15 cellular contexts compared by ENCODE assay signal in genomic region chr6:106122306-106122940, GRCh38. TPM values are rescaled to one million over a fixed set of nuclear protein-coding genes. Genes with fewer than 3 reads are reported as not detected.
DNase-seq lines count a peak whose midpoint lies in the region; ATAC-seq, FAIRE-seq and TF ChIP-seq lines count a peak whose summit lies in the region.
"Had no signal": no experiment of that assay in that cellular context is flagged by ENCODE, and none has a peak within 500 bp of the region (broad histone marks: within the 10 kb centered on the region; RNA-seq: fewer than 3 reads in every experiment).

No MANE protein-coding gene starts in this region.

- POLR2A ChIA-PET in HEK293 (lab: Yijun Ruan, JAX): no interaction called here
- POLR2A ChIA-PET in K562 (lab: Yijun Ruan, JAX): interaction anchor here (0.6 to 0.9 kb wide), 2 partner anchors 12 to 345 kb away, joined by 3 read pairs; no protein-coding TSS in a partner anchor
- POLR2A ChIA-PET in activated CD4-positive, alpha-beta T cell treated with anti-CD3 and anti-CD28 coated beads for 36 hours (lab: Charles Lee): no interaction called here

- no peak for ATAC-seq in K562
- ATAC-seq in GM19467 (IDR thresholded peaks at IDR 0.05; ENCODE audit: unreplicated experiment): no peak
- no peak for ATAC-seq in activated CD4-positive, alpha-beta T cell treated with anti-CD3 and anti-CD28 coated beads for 36 hours
- ATAC-seq: GM23338, HepG2 had no signal

- peaks cover 72 to 83% (median 79%) of the 10 kb centered on the region in 10 experiments for H3K4me1 ChIP-seq in BLaER1 treated with 17β-estradiol and CSF1 and Interleukin-3, amounts not matched to agents 10 nM and 100 nM
- H3K4me1 ChIP-seq in HEK293 (ENCODE audit: control insufficient read depth, insufficient read depth, low read length): no peaks in the 10 kb centered on the region
- peaks cover 16 to 25% of the 10 kb centered on the region in 2 experiments; a peak in 4 of 5 replicates for H3K4me1 ChIP-seq in K562 (replicated peaks in 1 of 2; ENCODE audit: control insufficient read depth in 2 of 2, insufficient read depth in 2 of 2, low read length in 2 of 2)

- no peak for TF ChIP-seq POLR2A in K562 (conservative IDR thresholded peaks at IDR 0.05)

- TF ChIP-seq CTCF in HEK293 (tag by site-specific recombination; IDR thresholded peaks at IDR 0.05): no peak
- no peak for TF ChIP-seq CTCF in K562 (IDR thresholded peaks at IDR 0.05 in 2 of 3, conservative IDR thresholded peaks at IDR 0.05 in 1 of 3; ENCODE audit: insufficient read depth in 2 of 3, low read depth in 1 of 3, low read length in 3 of 3)

- H3K4me1 Mint-ChIP-seq in activated CD4-positive, alpha-beta T cell treated with anti-CD3 and anti-CD28 coated beads for 36 hours: peaks cover 62% of the 10 kb centered on the region

- CTCF ChIA-PET in HEK293 (lab: Yijun Ruan, JAX) (no interaction called here), K562 (lab: Yijun Ruan, JAX; ENCODE audit: low intra/inter-chr PET ratio) (no interaction called here)
- CTCF ChIA-PET in activated CD4-positive, alpha-beta T cell treated with anti-CD3 and anti-CD28 coated beads for 36 hours (lab: Charles Lee): interaction anchor here (0.6 to 1.7 kb wide), 3 partner anchors 41 to 105 kb away, joined by 3 to 6 read pairs (median 3); no protein-coding TSS in a partner anchor

- H4K20me1 ChIP-seq in BLaER1 treated with 17β-estradiol and CSF1 and Interleukin-3, amounts not matched to agents 10 nM and 100 nM: no peaks in the 10 kb centered on the region
- no peaks in the 10 kb centered on the region for H4K20me1 ChIP-seq in K562 (replicated peaks; ENCODE audit: control insufficient read depth, insufficient read depth, low read length)

- no TSS peak for BruUV-seq in K562 (replicated peaks; lab: Mats Ljungman, UMichigan)

- no peaks in the 10 kb centered on the region for H3K36me3 ChIP-seq in BLaER1 treated with 17β-estradiol and CSF1 and Interleukin-3, amounts not matched to agents 10 nM and 100 nM
- H3K36me3 ChIP-seq in HEK293 (ENCODE audit: control insufficient read depth in 2 of 2, insufficient read depth in 1 of 2, low read length in 2 of 2): no peaks in the 10 kb centered on the region
- H3K36me3 ChIP-seq in K562 (ENCODE audit: control insufficient read depth, insufficient read depth, low read length): no peaks in the 10 kb centered on the region
- H3K36me3 ChIP-seq: MG63 had no signal

- no peak for TF ChIP-seq EP300 in K562 (IDR thresholded peaks at IDR 0.05; ENCODE audit: low read length)

- H2AFZ ChIP-seq in K562 (ENCODE audit: low read depth, low read length): peak overlapping the region; percentile 56; the same call in 1 of the 2 replicates
- H2AFZ ChIP-seq: GM23338, PC-9 had no signal

- FAIRE-seq in K562 (lab: Jason Lieb, UNC): no peak
- FAIRE-seq: HepG2 had no signal

- peak overlapping the region in 6 of 11 experiments; percentile 3 to 85 (median 68); a peak in 8 of 22 replicates for H3K27ac ChIP-seq in BLaER1 treated with 17β-estradiol and CSF1 and Interleukin-3, amounts not matched to agents 10 nM and 100 nM
- H3K27ac ChIP-seq in HEK293 (ENCODE audit: extremely low read depth, low read depth, low read length) (no peak overlapping the region), K562 (ENCODE audit: extremely low read depth, low read depth, low read length) (no peak overlapping the region)
- H3K27ac ChIP-seq: PC-9 had no signal

- no peaks in the 10 kb centered on the region for H3K9me1 ChIP-seq in K562 (ENCODE audit: control insufficient read depth, insufficient read depth, low read length)

- DNase-seq in NCI-H2107 treated with DMSO at 0.1 percent for 48 hours (lab: John Stamatoyannopoulos, UW; ENCODE audit: unreplicated experiment) (peak; percentile 30), K562 (ENCODE audit: extremely low read depth in 1 of 4, low spot score in 3 of 4) (no peak), cardiac septum (ENCODE audit: low spot score) (no peak)
- no peak for DNase-seq in activated CD4-positive, alpha-beta T cell treated with anti-CD3 and anti-CD28 coated beads for 36 hours
- DNase-seq: MG63, NCI-H1092 treated with DMSO at 0.1 percent for 48 hours, NCI-H1694 treated with DMSO at 0.1 percent for 48 hours, NCI-H526 treated with DMSO at 0.1 percent for 48 hours, SW 1271 had no signal

- no peak overlapping the region for H3K9ac ChIP-seq in BLaER1 treated with 17β-estradiol and CSF1 and Interleukin-3, amounts not matched to agents 10 nM and 100 nM
- H3K9ac ChIP-seq in K562 (ENCODE audit: insufficient read depth in 1 of 2, low read depth in 2 of 2, low read length in 2 of 2): no peak overlapping the region

- H3K9me3 Mint-ChIP-seq in activated CD4-positive, alpha-beta T cell treated with anti-CD3 and anti-CD28 coated beads for 36 hours (ENCODE audit: low read depth): no peaks in the 10 kb centered on the region
- H3K9me3 Mint-ChIP-seq: GM23338 had no signal

- no peaks in the 10 kb centered on the region for H3K79me2 ChIP-seq in K562 (ENCODE audit: control insufficient read depth, insufficient read depth, low read length)

- H3K27me3 Mint-ChIP-seq in activated CD4-positive, alpha-beta T cell treated with anti-CD3 and anti-CD28 coated beads for 36 hours: peaks cover 12% of the 10 kb centered on the region

- H3K27ac Mint-ChIP-seq in activated CD4-positive, alpha-beta T cell treated with anti-CD3 and anti-CD28 coated beads for 36 hours: no peak overlapping the region
- H3K27ac Mint-ChIP-seq: GM23338 had no signal

- H3K27me3 ChIP-seq in BLaER1 treated with 17β-estradiol and CSF1 and Interleukin-3, amounts not matched to agents 10 nM and 100 nM: no peaks in the 10 kb centered on the region
- H3K27me3 ChIP-seq in K562 (ENCODE audit: control insufficient read depth in 2 of 2, insufficient read depth in 2 of 2, low read length in 2 of 2): no peaks in the 10 kb centered on the region
- H3K27me3 ChIP-seq: MG63 had no signal

- TF ChIP-seq RAD21 in K562 (CRISPR knock-in tag; conservative IDR thresholded peaks at IDR 0.05 in 1 of 2, IDR thresholded peaks at IDR 0.05 in 1 of 2): no peak

- no peak overlapping the region for H3K4me3 ChIP-seq in BLaER1 treated with 17β-estradiol and CSF1 and Interleukin-3, amounts not matched to agents 10 nM and 100 nM
- no peak overlapping the region for H3K4me3 ChIP-seq in HEK293 (ENCODE audit: low read depth, low read length)
- H3K4me3 ChIP-seq in K562: no peak overlapping the region
- H3K4me3 ChIP-seq: GM23338, MG63, PC-9 had no signal

- 37% methylated on average over 6 of the region's 7 CpGs for WGBS in K562 (ENCODE audit: insufficient coverage, low coverage, missing lambda C conversion rate)

- no peak overlapping the region for H3K4me3 Mint-ChIP-seq in activated CD4-positive, alpha-beta T cell treated with anti-CD3 and anti-CD28 coated beads for 36 hours
- H3K4me3 Mint-ChIP-seq: GM23338 had no signal

- in situ Hi-C loops in K562 (cut with MboI): no loop called here

- intact Hi-C loops in K562 (cut with micrococcal nuclease) (no loop called here), cardiac septum (cut with DNase I) (no loop called here)
- intact Hi-C loops in activated CD4-positive, alpha-beta T cell treated with anti-CD3 and anti-CD28 coated beads for 36 hours (cut with DNase I, micrococcal nuclease): no loop called here

- no peaks in the 10 kb centered on the region; a peak in 1 of 22 replicates for H3K9me3 ChIP-seq in BLaER1 treated with 17β-estradiol and CSF1 and Interleukin-3, amounts not matched to agents 10 nM and 100 nM (replicated peaks in 1 of 11)
- H3K9me3 ChIP-seq in HEK293 (ENCODE audit: control insufficient read depth, insufficient read depth, low read depth, low read length) (no peaks in the 10 kb centered on the region), K562 (replicated peaks; ENCODE audit: control insufficient read depth, insufficient read depth, low read depth, low read length) (no peaks in the 10 kb centered on the region)
- H3K9me3 ChIP-seq: MG63 had no signal

- H3K36me3 Mint-ChIP-seq in activated CD4-positive, alpha-beta T cell treated with anti-CD3 and anti-CD28 coated beads for 36 hours (ENCODE audit: low read depth): no peaks in the 10 kb centered on the region

- H3K4me2 ChIP-seq in BLaER1 treated with 17β-estradiol and CSF1 and Interleukin-3, amounts not matched to agents 10 nM and 100 nM: peak overlapping the region in 10 of 11 experiments; percentile 26 to 96 (median 85); a peak in 16 of 22 replicates
- no peak overlapping the region for H3K4me2 ChIP-seq in K562 (ENCODE audit: insufficient read depth, low read length)
- H3K4me2 ChIP-seq: GM23338, PC-9 had no signal

TF ChIP-seq in HEK293, 187 proteins besides CTCF, POLR2A, EP300 and RAD21 (continues in another document):
- peak; percentile 57; the same call in 1 of the 2 replicates for TF ChIP-seq ZBTB20 (tag by site-specific recombination; IDR thresholded peaks at IDR 0.05)
- TF ChIP-seq WT1 (tag by site-specific recombination; IDR thresholded peaks at IDR 0.05): 0 out of 2 replicates have a peak, but pooled peaks have one; percentile 20
- TF ChIP-seq FEZF1 (tag by site-specific recombination; IDR thresholded peaks at IDR 0.05): peak; percentile 24; the same call in 1 of the 2 replicates

TF ChIP-seq in K562, 482 proteins besides CTCF, POLR2A, EP300 and RAD21 (continues in another document):
- peak; percentile 41; the same call in 1 of the 2 replicates for TF ChIP-seq NFE2 (IDR thresholded peaks at IDR 0.05; ENCODE audit: low read depth)
- 0 out of 2 replicates have a peak, but pooled peaks have one; percentile 15 for TF ChIP-seq MAFG (tag; conservative IDR thresholded peaks at IDR 0.05)
- TF ChIP-seq GTF2A2 (tag; IDR thresholded peaks at IDR 0.05): no peak

RNA-seq across cellular contexts. Expression of gene PRDM1, which starts 36.3 kb away (rescaled TPM):
- 1.9 and 4.4 TPM in 2 replicates for total RNA-seq in K562 (2011; cell fraction: chromatin; rRNA removed; ENCODE audit: low replicate concordance)
- 1.1 and 1.3 TPM in 2 replicates for total RNA-seq in K562 (2011; cell fraction: nucleolus; rRNA removed)
- total RNA-seq in K562 (2011; cell fraction: nucleoplasm; rRNA removed): 0.95 and 1.1 TPM in 2 replicates
- 0.27 and 0.29 TPM in 2 replicates for total RNA-seq in K562 (2014; rRNA removed)
- total RNA-seq in K562 (2014; rRNA removed; fragmentation: Illumina TruSeq; extraction: Trizol): 0.40 and 0.61 TPM in 2 replicates
- 0.19 and 0.47 TPM in 2 replicates for total RNA-seq in K562 (2015; rRNA removed; fragmentation: Illumina TruSeq; extraction: Trizol)
- 0.67 and 0.86 TPM in 2 replicates for total RNA-seq in K562 (2021)
- 0.18 and 0.21 TPM in 2 replicates for polyA plus RNA-seq in K562 (2011; rRNA removed)
- 0.07 and 0.36 TPM in 2 replicates for polyA plus RNA-seq in K562 (2011; cell fraction: cytosol; rRNA removed)
- polyA plus RNA-seq in K562 (2011; cell fraction: nucleus; rRNA removed): 0.11 and 1.1 TPM in 2 replicates
- polyA plus RNA-seq in K562 (2012): 0.89 and 1.1 TPM in 2 replicates
- polyA plus RNA-seq in K562 (2014; fragmentation: Illumina TruSeq; extraction: Trizol): 0.89 and 1.4 TPM in 2 replicates
- under 1 TPM; 0.20 to 0.21 TPM for polyA plus RNA-seq in K562 (2014; fragmentation: Nextera tagmentation; extraction: Ambion mirVana)
- 0.09 and 0.13 TPM in 2 replicates for polyA plus RNA-seq in K562 (2014; rRNA removed)
- polyA minus RNA-seq in K562 (2011; rRNA and poly(A)+ RNA removed): 0.18 and 0.98 TPM in 2 replicates
- 1.1 and 1.6 TPM in 2 replicates for polyA minus RNA-seq in K562 (2011; cell fraction: cytosol; rRNA and poly(A)+ RNA removed)
- 0.94 and 1.00 TPM in 2 replicates for polyA minus RNA-seq in K562 (2011; cell fraction: nucleus; rRNA and poly(A)+ RNA removed)
- 10 to 100 TPM; 20.1 to 35.6 TPM for total RNA-seq in activated CD4-positive, alpha-beta T cell treated with anti-CD3 and anti-CD28 coated beads for 36 hours
- 2.0 TPM for total RNA-seq in cardiac septum
- total RNA-seq: HepG2 had no signal

Comparison
In these comparisons a context has a peak if more than half of its experiments do, and no peak if none do; other contexts are left out.
1. H3K27ac ChIP-seq: peak in BLaER1 treated with 17β-estradiol and CSF1 and Interleukin-3, amounts not matched to agents 10 nM and 100 nM (6 of 11); none in HEK293 (single experiment) and K562 (single experiment).